In genomic region chr15:25790003-25790660, GRCh38 we compare ENCODE assay signal across 9 cellular contexts.
DNase-seq lines count a peak whose midpoint lies in the region; ATAC-seq and TF ChIP-seq lines count a peak whose summit lies in the region.
"Had no signal": no experiment of that assay in that cellular context is flagged by ENCODE, and none has a peak within 500 bp of the region (broad histone marks: within the 10 kb centered on the region; RNA-seq: fewer than 3 reads in every experiment).

No MANE protein-coding gene starts in this region.

- H3K4me3 ChIP-seq in gastroesophageal sphincter = no peak overlapping the region
- H3K4me3 ChIP-seq: cardiac muscle cell had no signal

- peak; percentile 83 for ATAC-seq in gastroesophageal sphincter
- no peak for ATAC-seq in GM19328 (IDR thresholded peaks at IDR 0.05; ENCODE audit: unreplicated experiment)
- ATAC-seq in GM19455 (IDR thresholded peaks at IDR 0.05; ENCODE audit: unreplicated experiment) = no peak

- no peaks in the 10 kb centered on the region for H3K27me3 ChIP-seq in gastroesophageal sphincter

- TF ChIP-seq POLR2A in gastroesophageal sphincter (IDR thresholded peaks at IDR 0.05) = no peak

- peak in 3 of 4 experiments; percentile 24 to 41 (median 26) for TF ChIP-seq CTCF in gastroesophageal sphincter (IDR thresholded peaks at IDR 0.05)

- peaks cover 14 to 93% (median 30%) of the 10 kb centered on the region in 3 donors for H3K4me1 ChIP-seq in gastroesophageal sphincter

- H3K36me3 ChIP-seq in gastroesophageal sphincter = no peaks in the 10 kb centered on the region
- H3K36me3 ChIP-seq: cardiac muscle cell had no signal

- no peaks in the 10 kb centered on the region for H3K9me3 ChIP-seq in gastroesophageal sphincter

- no peak for TF ChIP-seq EP300 in gastroesophageal sphincter (IDR thresholded peaks at IDR 0.05)

- DNase-seq in GM03348 (ENCODE audit: low spot score) (peak; percentile 79), NCI-H446 treated with DMSO at 0.1 percent for 48 hours (lab: John Stamatoyannopoulos, UW) (no peak), SK-N-DZ (ENCODE audit: low spot score) (no peak)
- DNase-seq in activated CD4-positive, alpha-beta T cell treated with anti-CD3 and anti-CD28 coated beads, Interleukin-2, amount 50 U/mL, for 4 hours = peak; percentile 23 to 42
- DNase-seq in stimulated activated CD4-positive, alpha-beta T cell treated with anti-CD3 and anti-CD28 coated beads, Interleukin-12 subunit alpha, Interleukin-12 subunit beta, amount 100 ng/mL, for 48 hours (ENCODE audit: low read depth in 2 of 3, low spot score in 1 of 3) = peak; percentile 43 to 57 (median 55)

- H3K27ac ChIP-seq in gastroesophageal sphincter = peak overlapping the region; percentile 88 to 94 (median 92)
- H3K27ac ChIP-seq: cardiac muscle cell had no signal

- 13 to 22% methylated on average over 7 of the region's 7 CpGs for WGBS in gastroesophageal sphincter (ENCODE audit: low coverage in 1 of 2), 2 donors

Comparison
In these comparisons a context has a peak if more than half of its experiments do, and no peak if none do; other contexts are left out.
1. DNase-seq: peak in GM03348 (single experiment), activated CD4-positive, alpha-beta T cell treated with anti-CD3 and anti-CD28 coated beads, Interleukin-2, amount 50 U/mL, for 4 hours (2 of 2) and stimulated activated CD4-positive, alpha-beta T cell treated with anti-CD3 and anti-CD28 coated beads, Interleukin-12 subunit alpha, Interleukin-12 subunit beta, amount 100 ng/mL, for 48 hours (3 of 3); none in NCI-H446 treated with DMSO at 0.1 percent for 48 hours (single experiment) and SK-N-DZ (single experiment).